ENCODE assay signal across 9 cellular contexts in genomic region chr7:32070406-32071360, GRCh38. TPM values are rescaled to one million over a fixed set of nuclear protein-coding genes. Genes with fewer than 3 reads are reported as not detected.
DNase-seq lines count a peak whose midpoint lies in the region; ATAC-seq, FAIRE-seq and TF ChIP-seq lines count a peak whose summit lies in the region.
"Had no signal": no experiment of that assay in that cellular context is flagged by ENCODE, and none has a peak within 500 bp of the region (broad histone marks: within the 10 kb centered on the region; RNA-seq: fewer than 3 reads in every experiment).

TSS of gene PDE1C (minus strand) at chr7:32070407.

- no peaks in the 10 kb centered on the region for H3K36me3 ChIP-seq in breast epithelium

- H3K27me3 Mint-ChIP-seq in immature natural killer cell (ENCODE audit: low read depth in 3 of 3): peaks cover 1 to 12% (median 12%) of the 10 kb centered on the region in 3 donors

- no peak within 1 kb of the TSS for H3K27ac Mint-ChIP-seq in immature natural killer cell

- ATAC-seq in HG03025 (IDR thresholded peaks at IDR 0.05; ENCODE audit: low FRiP score, unreplicated experiment) (no peak), HG02981 (IDR thresholded peaks at IDR 0.05; ENCODE audit: unreplicated experiment) (no peak)

- intact Hi-C loops in breast epithelium (cut with DNase I; ENCODE audit: low total_unique reads): no loop called here

- TF ChIP-seq POLR2A in H54 (IDR thresholded peaks at IDR 0.05; ENCODE audit: low read depth, low read length) (peak; percentile 14), breast epithelium (IDR thresholded peaks at IDR 0.05) (no peak)

- H3K4me3 ChIP-seq in breast epithelium: peak within 1 kb of the TSS; percentile 35 to 74 (median 60)
- peak within 1 kb of the TSS in 5 of 7 experiments; percentile 10 to 37 (median 13) for H3K4me3 ChIP-seq in skin epidermis

- H3K36me3 Mint-ChIP-seq in immature natural killer cell: no peaks in the 10 kb centered on the region

- H3K4me1 Mint-ChIP-seq in immature natural killer cell: peaks cover 0 to 8% of the 10 kb centered on the region in 2 donors

- TF ChIP-seq CTCF in breast epithelium (IDR thresholded peaks at IDR 0.05): no peak

- H3K27ac ChIP-seq in breast epithelium (peak within 1 kb of the TSS; percentile 71 to 76), skin epidermis (no peak within 1 kb of the TSS)

- no peaks in the 10 kb centered on the region for H3K9me3 ChIP-seq in breast epithelium

- no peak for FAIRE-seq in H54 (lab: Jason Lieb, UNC)

- DNase-seq in H54 (ENCODE audit: insufficient read length, low spot score) (peak; percentile 68), breast epithelium (ENCODE audit: low spot score in 2 of 2) (no peak), immature natural killer cell (peak in 2 of 3 donors; percentile 22 to 32), NAMALWA (ENCODE audit: low spot score) (no peak), NCI-H146 (lab: John Stamatoyannopoulos, UW) (no peak)
- DNase-seq: NCI-H187 treated with DMSO at 0.1 percent for 48 hours had no signal

- no peaks in the 10 kb centered on the region for H3K4me1 ChIP-seq in breast epithelium

- H3K27me3 ChIP-seq in breast epithelium: peaks cover 0 to 17% of the 10 kb centered on the region in 2 donors

- peaks cover 0 to 25% (median 4%) of the 10 kb centered on the region in 6 donors for H3K9me3 Mint-ChIP-seq in immature natural killer cell

- peak within 1 kb of the TSS in 3 of 5 donors; percentile 30 to 72 (median 67) for H3K4me3 Mint-ChIP-seq in immature natural killer cell

RNA-seq across cellular contexts. Expression of gene PDE1C, which starts in this region (rescaled TPM):
- total RNA-seq in breast epithelium: 10 to 100 TPM in 2 of 3 donors, 1 to 10 TPM in 1; 3.2 to 30.1 (median 18.7) TPM
- under 1 TPM in 1 of 3 donors, not detected in 2; 0.09 TPM for polyA plus RNA-seq in immature natural killer cell

Comparison
In these comparisons a context has a peak if more than half of its experiments do, and no peak if none do; other contexts are left out.
1. Peak in DNase-seq in immature natural killer cell; RNA of the gene not detected or under 1 TPM.
2. H3K27ac ChIP-seq: peak in breast epithelium (2 of 2); none in skin epidermis (0 of 21).